Comparison of ENCODE assay signal across 7 cellular contexts in genomic region chr14:27945512-27945911, GRCh38.
"Had no signal": no experiment of that assay in that cellular context is flagged by ENCODE, and none has a peak within 500 bp of the region (broad histone marks: within the 10 kb centered on the region; RNA-seq: fewer than 3 reads in every experiment).

No MANE protein-coding gene starts in this region.

- H3K27ac ChIP-seq: GM23248 had no signal

- H3K4me1 ChIP-seq: HAP-1 had no signal

- ATAC-seq: HCT116 had no signal

- H3K4me3 ChIP-seq: GM23248, HAP-1 had no signal

- DNase-seq: GM23248, GOT3, H7, HFFc6, IMR-90 had no signal

- H3K9me3 ChIP-seq: HAP-1 had no signal

- H3K36me3 ChIP-seq: HAP-1 had no signal

- H3K9ac ChIP-seq: GM23248 had no signal

- H2AFZ ChIP-seq: GM23248 had no signal
